ENCODE assay signal across 16 cellular contexts in the genomic region with DNA sequence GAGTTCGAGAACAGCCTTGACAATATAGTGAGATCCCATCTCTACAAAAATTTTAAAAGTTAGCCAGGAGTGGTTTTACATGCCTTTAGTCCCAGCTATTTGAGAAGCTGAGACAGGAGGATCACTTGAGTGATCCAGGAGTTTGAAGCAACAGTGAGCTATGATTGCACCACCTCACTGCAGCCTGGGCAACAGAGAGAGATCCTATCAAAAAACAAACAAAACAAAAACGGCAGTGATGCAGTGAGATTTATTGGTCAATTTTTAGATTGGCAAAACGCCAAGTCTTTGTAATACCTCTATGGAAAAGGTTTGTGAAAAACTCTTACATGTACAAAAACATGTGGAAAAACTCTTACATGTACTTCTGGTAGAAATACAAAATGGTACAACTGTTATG.
DNase-seq lines count a peak whose midpoint lies in the region; ATAC-seq, FAIRE-seq and TF ChIP-seq lines count a peak whose summit lies in the region.
"Had no signal": no experiment of that assay in that cellular context is flagged by ENCODE, and none has a peak within 500 bp of the region (broad histone marks: within the 10 kb centered on the region; RNA-seq: fewer than 3 reads in every experiment).

No MANE protein-coding gene starts in this region.

- H3K27me3 ChIP-seq in bronchial epithelial cell (ENCODE audit: control insufficient read depth, insufficient read depth, low read length) = no peaks in the 10 kb centered on the region
- no peaks in the 10 kb centered on the region for H3K27me3 ChIP-seq in psoas muscle (ENCODE audit: insufficient read depth in 3 of 3, low read length in 2 of 3)

- no TSS peak for BruUV-seq in Calu3 (replicated peaks; lab: Mats Ljungman, UMichigan)

- peak overlapping the region; percentile 84 for H3K27ac Mint-ChIP-seq in Calu3 (ENCODE audit: unreplicated experiment)
- H3K27ac Mint-ChIP-seq: activated T-helper 1 cell treated with anti-CD3 and anti-CD28 coated beads, Interleukin-12 subunit alpha, Interleukin-12 subunit beta, Interleukin-2, Interleukin-4 antibody, amounts not matched to agents 30 ng/mL and 10 ng/mL and 1 ng/mL, durations not matched to agents 14 hours and 24 hours and 36 hours; effector memory CD8-positive, alpha-beta T cell had no signal

- CTCF ChIA-PET in Calu3 (lab: Charles Lee) = interaction anchor here (0.6 kb wide), 1 partner anchor 804 kb away, joined by 6 read pairs; no protein-coding TSS in a partner anchor

- no peak overlapping the region for H3K27ac ChIP-seq in psoas muscle
- H3K27ac ChIP-seq: C4-2B, RWPE1 had no signal

- no peaks in the 10 kb centered on the region for H3K9me3 Mint-ChIP-seq in Calu3 (ENCODE audit: low read depth, unreplicated experiment)
- H3K9me3 Mint-ChIP-seq: activated T-helper 1 cell treated with anti-CD3 and anti-CD28 coated beads, Interleukin-12 subunit alpha, Interleukin-12 subunit beta, Interleukin-2, Interleukin-4 antibody, amounts not matched to agents 30 ng/mL and 10 ng/mL and 1 ng/mL, durations not matched to agents 14 hours and 24 hours and 36 hours had no signal

- H3K36me3 ChIP-seq in bronchial epithelial cell (ENCODE audit: control insufficient read depth, insufficient read depth, low read length) = peaks cover 2% of the 10 kb centered on the region
- H3K36me3 ChIP-seq in psoas muscle (ENCODE audit: insufficient read depth in 1 of 2, low read depth in 1 of 2) = no peaks in the 10 kb centered on the region

- 44 to 49% (median 44%) methylated on average over 3 of the region's 3 CpGs for WGBS in psoas muscle, 3 donors

- H3K4me3 ChIP-seq in bronchial epithelial cell (ENCODE audit: low read depth, low read length) (no peak overlapping the region), psoas muscle (no peak overlapping the region)

- no peak for FAIRE-seq in bronchial epithelial cell (lab: Jason Lieb, UNC)

- H3K4me3 Mint-ChIP-seq in Calu3 (ENCODE audit: low read depth, unreplicated experiment) = no peak overlapping the region
- H3K4me3 Mint-ChIP-seq: activated T-helper 1 cell treated with anti-CD3 and anti-CD28 coated beads, Interleukin-12 subunit alpha, Interleukin-12 subunit beta, Interleukin-2, Interleukin-4 antibody, amounts not matched to agents 30 ng/mL and 10 ng/mL and 1 ng/mL, durations not matched to agents 14 hours and 24 hours and 36 hours; effector memory CD8-positive, alpha-beta T cell had no signal

- no peak for TF ChIP-seq EP300 in Ishikawa (IDR thresholded peaks at IDR 0.05; ENCODE audit: borderline replicate concordance)

- no peak for TF ChIP-seq RAD21 in Ishikawa (IDR thresholded peaks at IDR 0.05; ENCODE audit: low read depth)

- no peaks in the 10 kb centered on the region for H3K4me1 ChIP-seq in psoas muscle

- peaks cover 32% of the 10 kb centered on the region for H3K4me1 Mint-ChIP-seq in Calu3 (ENCODE audit: low read depth, unreplicated experiment)

- peak; percentile 35 for DNase-seq in Calu3
- peak; percentile 44 for DNase-seq in bronchial epithelial cell (ENCODE audit: low read depth)
- DNase-seq in kidney tubule cell (ENCODE audit: low spot score) = peak; percentile 13
- DNase-seq in psoas muscle = no peak
- DNase-seq in activated effector memory CD4-positive, alpha-beta T cell treated with Interleukin-2 at 50 U/mL for 16 hours = no peak
- no peak for DNase-seq in left ventricle myocardium superior
- no peak for DNase-seq in iPS-NIHi7 (ENCODE audit: extremely low spot score)
- DNase-seq: effector memory CD8-positive, alpha-beta T cell; GDM1; stimulated activated CD4-positive, alpha-beta T cell treated with anti-CD3 and anti-CD28 coated beads, Interleukin-12 subunit alpha, Interleukin-12 subunit beta, amount 100 ng/mL, for 4 hours; substantia nigra; T-helper 9 cell had no signal

- H3K9me3 ChIP-seq in psoas muscle = no peaks in the 10 kb centered on the region

- no peak for TF ChIP-seq CTCF in Calu3 (IDR thresholded peaks at IDR 0.05; ENCODE audit: unreplicated experiment)
- no peak for TF ChIP-seq CTCF in bronchial epithelial cell (IDR thresholded peaks at IDR 0.05; ENCODE audit: insufficient read depth, low read length, severe bottlenecking)
- no peak for TF ChIP-seq CTCF in psoas muscle (IDR thresholded peaks at IDR 0.05)

- intact Hi-C loops in Calu3 (cut with micrococcal nuclease; ENCODE audit: unreplicated experiment) = no loop called here
- intact Hi-C loops in psoas muscle (cut with DNase I) = no loop called here
- intact Hi-C loops in left ventricle myocardium superior (cut with micrococcal nuclease) = no loop called here

- ATAC-seq in psoas muscle (no peak), left ventricle myocardium superior (no peak)
- ATAC-seq: effector memory CD8-positive, alpha-beta T cell had no signal

- peaks cover 10% of the 10 kb centered on the region for H3K36me3 Mint-ChIP-seq in Calu3 (ENCODE audit: insufficient read depth, unreplicated experiment)

- H3K27me3 Mint-ChIP-seq in Calu3 (ENCODE audit: unreplicated experiment) = no peaks in the 10 kb centered on the region
- H3K27me3 Mint-ChIP-seq: effector memory CD8-positive, alpha-beta T cell had no signal

TF ChIP-seq in Ishikawa, 13 proteins besides CTCF, POLR2A, EP300 and RAD21:
- peak; percentile 14; the same call in 1 of the 2 replicates for TF ChIP-seq NFIC (IDR thresholded peaks at IDR 0.05)
- TF ChIP-seq, protein P1, sequence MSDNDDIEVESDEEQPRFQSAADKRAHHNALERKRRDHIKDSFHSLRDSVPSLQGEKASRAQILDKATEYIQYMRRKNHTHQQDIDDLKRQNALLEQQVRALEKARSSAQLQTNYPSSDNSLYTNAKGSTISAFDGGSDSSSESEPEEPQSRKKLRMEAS (IDR thresholded peaks at IDR 0.05) = no peak
- TF ChIP-seq TEAD4 (IDR thresholded peaks at IDR 0.05) = no peak
- no peak for TF ChIP-seq CEBPB (IDR thresholded peaks at IDR 0.05)

Comparison
In these comparisons a context has a peak if more than half of its experiments do, and no peak if none do; other contexts are left out.
1. DNase-seq: peak in Calu3 (single experiment), bronchial epithelial cell (single experiment) and kidney tubule cell (single experiment); none in psoas muscle (0 of 2), activated effector memory CD4-positive, alpha-beta T cell treated with Interleukin-2 at 50 U/mL for 16 hours (single experiment), left ventricle myocardium superior (single experiment) and iPS-NIHi7 (single experiment).